Comparison of ENCODE assay signal across 1 cellular context in genomic region chrX:103688949-103689348, GRCh38.
TF ChIP-seq lines count a peak whose summit lies in the region.

No MANE protein-coding gene starts in this region.

TF ChIP-seq in HepG2, 621 proteins besides CTCF, POLR2A, EP300 and RAD21:
- TF ChIP-seq STAG1 (CRISPR knock-in tag; IDR thresholded peaks at IDR 0.05), result peak; percentile 55
- TF ChIP-seq HMG20A (CRISPR knock-in tag; IDR thresholded peaks at IDR 0.05; ENCODE audit: borderline replicate concordance), result no peak
- no peak for TF ChIP-seq MIER2 (CRISPR knock-in tag; IDR thresholded peaks at IDR 0.05)
